25 cellular contexts compared by ENCODE assay signal in genomic region chr19:13220847-13221246, GRCh38.
DNase-seq lines count a peak whose midpoint lies in the region; ATAC-seq and TF ChIP-seq lines count a peak whose summit lies in the region.
"Had no signal": no experiment of that assay in that cellular context is flagged by ENCODE, and none has a peak within 500 bp of the region (broad histone marks: within the 10 kb centered on the region; RNA-seq: fewer than 3 reads in every experiment).

No MANE protein-coding gene starts in this region.

- ATAC-seq in activated T-cell treated with anti-CD3 and anti-CD28 coated beads, Interleukin-2, amount 50 U/mL, for 72 hours (replicated peaks in 1 of 2): no peak
- ATAC-seq in activated B cell treated with CpG ODN at 0.5 μM for 24 hours (ENCODE audit: low read depth): no peak
- ATAC-seq: A549; CD8-positive, alpha-beta T cell had no signal

- no peak overlapping the region for H3K4me3 ChIP-seq in Loucy (ENCODE audit: low read length, poor library complexity, severe bottlenecking)
- H3K4me3 ChIP-seq in A673 (ENCODE audit: low read depth, low read length, poor library complexity, severe bottlenecking): no peak overlapping the region
- H3K4me3 ChIP-seq: A549, HAP-1 had no signal

- H4K20me1 ChIP-seq in Loucy (ENCODE audit: insufficient read depth, low read length, poor library complexity, severe bottlenecking): no peaks in the 10 kb centered on the region

- no peak overlapping the region for H3K27ac ChIP-seq in A673 (ENCODE audit: low read depth, low read length, poor library complexity, severe bottlenecking)
- H3K27ac ChIP-seq: A549, C4-2B had no signal

- peaks cover under 1% of the 10 kb centered on the region for H3K27me3 Mint-ChIP-seq in activated T-cell treated with anti-CD3 and anti-CD28 coated beads, Interleukin-2, amount 50 U/mL, for 24 hours
- no peaks in the 10 kb centered on the region for H3K27me3 Mint-ChIP-seq in activated T-cell treated with anti-CD3 and anti-CD28 coated beads, Interleukin-2, amount 50 U/mL, for 72 hours (ENCODE audit: low read depth)
- H3K27me3 Mint-ChIP-seq in activated B cell treated with CpG ODN at 0.5 μM for 24 hours: peaks cover 1% of the 10 kb centered on the region

- H3K27me3 ChIP-seq in Loucy (ENCODE audit: insufficient read depth, low read length, poor library complexity, severe bottlenecking) (no peaks in the 10 kb centered on the region), A673 (replicated peaks; ENCODE audit: insufficient read depth, low read depth, low read length, poor library complexity) (no peaks in the 10 kb centered on the region)

- no peaks in the 10 kb centered on the region for H3K36me3 Mint-ChIP-seq in activated T-cell treated with anti-CD3 and anti-CD28 coated beads, Interleukin-2, amount 50 U/mL, for 24 hours (ENCODE audit: low read depth)
- H3K36me3 Mint-ChIP-seq in activated T-cell treated with anti-CD3 and anti-CD28 coated beads, Interleukin-2, amount 50 U/mL, for 72 hours (ENCODE audit: insufficient read depth in 2 of 2): no peaks in the 10 kb centered on the region
- H3K36me3 Mint-ChIP-seq in activated B cell treated with CpG ODN at 0.5 μM for 24 hours (ENCODE audit: low read depth): no peaks in the 10 kb centered on the region
- H3K36me3 Mint-ChIP-seq: CD8-positive, alpha-beta T cell had no signal

- DNase-seq in activated T-cell treated with anti-CD3 and anti-CD28 coated beads, Interleukin-2, amount 50 U/mL, for 24 hours: no peak
- DNase-seq in activated T-cell treated with anti-CD3 and anti-CD28 coated beads, Interleukin-2, amount 50 U/mL, for 72 hours: no peak
- DNase-seq in activated B cell treated with CpG ODN at 0.5 μM for 24 hours (no peak), NCI-H2081 treated with DMSO at 0.1 percent for 48 hours (lab: John Stamatoyannopoulos, UW) (no peak), A673 (ENCODE audit: low spot score) (no peak)
- no peak for DNase-seq in effector CD4-positive, alpha-beta T cell
- DNase-seq: Caco-2; CD8-positive, alpha-beta T cell; DMS 273 treated with DMSO at 0.1 percent for 48 hours; DMS79; GF-D8; GOT3; KG1; MM.1S; NCI-H1105; NCI-H1436 treated with DMSO at 0.1 percent for 48 hours; NCI-H187 treated with DMSO at 0.1 percent for 48 hours; NCI-H2107; NCI-H524; NCI-H774; SK-N-SH had no signal

- H3K27ac Mint-ChIP-seq in activated T-cell treated with anti-CD3 and anti-CD28 coated beads, Interleukin-2, amount 50 U/mL, for 24 hours: peak overlapping the region; percentile 24
- no peak overlapping the region for H3K27ac Mint-ChIP-seq in activated T-cell treated with anti-CD3 and anti-CD28 coated beads, Interleukin-2, amount 50 U/mL, for 72 hours
- peak overlapping the region; percentile 26 for H3K27ac Mint-ChIP-seq in activated B cell treated with CpG ODN at 0.5 μM for 24 hours
- H3K27ac Mint-ChIP-seq: CD8-positive, alpha-beta T cell had no signal

- H3K9me3 Mint-ChIP-seq in activated T-cell treated with anti-CD3 and anti-CD28 coated beads, Interleukin-2, amount 50 U/mL, for 24 hours: no peaks in the 10 kb centered on the region
- H3K9me3 Mint-ChIP-seq in activated T-cell treated with anti-CD3 and anti-CD28 coated beads, Interleukin-2, amount 50 U/mL, for 72 hours: no peaks in the 10 kb centered on the region
- H3K9me3 Mint-ChIP-seq in activated B cell treated with CpG ODN at 0.5 μM for 24 hours: no peaks in the 10 kb centered on the region
- H3K9me3 Mint-ChIP-seq: CD8-positive, alpha-beta T cell had no signal

- intact Hi-C loops in activated B cell treated with CpG ODN at 0.5 μM for 24 hours (cut with micrococcal nuclease) (no loop called here), A673 (cut with micrococcal nuclease; ENCODE audit: unreplicated experiment) (no loop called here)

- no TSS peak for BruUV-seq in A673 (replicated peaks; lab: Mats Ljungman, UMichigan)

- no peaks in the 10 kb centered on the region for H3K9me2 ChIP-seq in Loucy (replicated peaks; ENCODE audit: low read depth, low read length)
- H3K9me2 ChIP-seq: SK-N-SH had no signal

- no peak overlapping the region for H3K4me3 Mint-ChIP-seq in activated T-cell treated with anti-CD3 and anti-CD28 coated beads, Interleukin-2, amount 50 U/mL, for 24 hours
- no peak overlapping the region for H3K4me3 Mint-ChIP-seq in activated T-cell treated with anti-CD3 and anti-CD28 coated beads, Interleukin-2, amount 50 U/mL, for 72 hours
- H3K4me3 Mint-ChIP-seq in activated B cell treated with CpG ODN at 0.5 μM for 24 hours: no peak overlapping the region
- H3K4me3 Mint-ChIP-seq: CD8-positive, alpha-beta T cell had no signal

- H3K4me1 ChIP-seq in Loucy (ENCODE audit: insufficient read depth, low read length, poor library complexity, severe bottlenecking): peaks cover 3% of the 10 kb centered on the region
- no peaks in the 10 kb centered on the region for H3K4me1 ChIP-seq in A673 (ENCODE audit: insufficient read depth, low read length, poor library complexity, severe bottlenecking)
- H3K4me1 ChIP-seq: Caco-2, HAP-1 had no signal

- H3K9me3 ChIP-seq in Loucy (ENCODE audit: insufficient read depth, low read depth, low read length): no peaks in the 10 kb centered on the region
- no peaks in the 10 kb centered on the region for H3K9me3 ChIP-seq in A673 (ENCODE audit: low read depth, low read length, poor library complexity, severe bottlenecking)
- H3K9me3 ChIP-seq: A549, Caco-2, HAP-1, SK-N-SH had no signal

- peaks cover 11% of the 10 kb centered on the region for H3K4me1 Mint-ChIP-seq in activated T-cell treated with anti-CD3 and anti-CD28 coated beads, Interleukin-2, amount 50 U/mL, for 24 hours (ENCODE audit: low read depth)
- peaks cover 9% of the 10 kb centered on the region for H3K4me1 Mint-ChIP-seq in activated T-cell treated with anti-CD3 and anti-CD28 coated beads, Interleukin-2, amount 50 U/mL, for 72 hours (ENCODE audit: low read depth)
- H3K4me1 Mint-ChIP-seq in activated B cell treated with CpG ODN at 0.5 μM for 24 hours: peaks cover 11% of the 10 kb centered on the region

- peak overlapping the region; percentile 68; the same call in 1 of the 2 replicates for H2AFZ ChIP-seq in Loucy (ENCODE audit: low read length)

- H3K9ac ChIP-seq in Loucy (ENCODE audit: low read depth, low read length, poor library complexity, severe bottlenecking): no peak overlapping the region
- H3K9ac ChIP-seq: SK-N-SH had no signal

- H3F3A ChIP-seq in Loucy (ENCODE audit: low read depth): no peaks in the 10 kb centered on the region

- H3K79me2 ChIP-seq in Loucy (ENCODE audit: insufficient read depth, low read length): no peaks in the 10 kb centered on the region

- TF ChIP-seq CTCF in Loucy (conservative IDR thresholded peaks at IDR 0.05; ENCODE audit: low read length) (no peak), activated B cell treated with CpG ODN at 0.5 μM for 24 hours (IDR thresholded peaks at IDR 0.05) (no peak), A673 (conservative IDR thresholded peaks at IDR 0.05; ENCODE audit: low read depth, low read length) (no peak)

- POLR2A ChIA-PET in activated B cell treated with CpG ODN at 0.5 μM for 24 hours (lab: Charles Lee) (no interaction called here), A673 (lab: Charles Lee; ENCODE audit: low non-redundant PET) (interaction anchor here (0.5 to 0.6 kb wide), 2 partner anchors 13 to 80 kb away, joined by 4 to 11 read pairs; no protein-coding TSS in a partner anchor)

- no peaks in the 10 kb centered on the region for H3K36me3 ChIP-seq in Loucy (ENCODE audit: insufficient read depth, low read length)
- H3K36me3 ChIP-seq in A673 (ENCODE audit: insufficient read depth, low read length, poor library complexity, severe bottlenecking): no peaks in the 10 kb centered on the region
- H3K36me3 ChIP-seq: HAP-1 had no signal

- CTCF ChIA-PET in activated B cell treated with CpG ODN at 0.5 μM for 24 hours (lab: Charles Lee) (interaction anchor here (0.9 to 1.1 kb wide), 2 partner anchors 25 to 40 kb away, joined by 3 to 4 read pairs; no protein-coding TSS in a partner anchor), A673 (lab: Charles Lee) (interaction anchor here (1.5 kb wide), 1 partner anchor 26 kb away, joined by 3 read pairs; no protein-coding TSS in a partner anchor)

- no peak overlapping the region for H3K4me2 ChIP-seq in Loucy (ENCODE audit: low read depth, low read length, poor library complexity, severe bottlenecking)
- H3K4me2 ChIP-seq: A549, SK-N-SH had no signal
